19 cellular contexts compared by ENCODE assay signal in genomic region chr4:9483682-9484081, GRCh38. TPM values are rescaled to one million over a fixed set of nuclear protein-coding genes. Genes with fewer than 3 reads are reported as not detected.
"Had no signal": no experiment of that assay in that cellular context is flagged by ENCODE, and none has a peak within 500 bp of the region (broad histone marks: within the 10 kb centered on the region; RNA-seq: fewer than 3 reads in every experiment).

No MANE protein-coding gene starts in this region.

RNA-seq across cellular contexts. Expression of gene DEFB131A, which starts 39.5 kb away (rescaled TPM):
- total RNA-seq: chondrocyte, colonic mucosa, dermis blood vessel endothelial cell, dorsolateral prefrontal cortex, endothelial cell of umbilical vein, epithelial cell of proximal tubule, esophagus squamous epithelium, gastrocnemius medialis, glomerular endothelial cell, heart right ventricle, kidney epithelial cell, left cardiac atrium, left lung, left ventricle myocardium superior, lower leg skin, lower lobe of right lung, mammary epithelial cell, mononuclear cell, mucosa of gallbladder had no signal
